Comparison of ENCODE assay signal across 29 cellular contexts in genomic region chr16:74140557-74140956, GRCh38.
"Had no signal": no experiment of that assay in that cellular context is flagged by ENCODE, and none has a peak within 500 bp of the region (broad histone marks: within the 10 kb centered on the region; RNA-seq: fewer than 3 reads in every experiment).

No MANE protein-coding gene starts in this region.

- FAIRE-seq: urothelium cell line had no signal

- H3K4me1 Mint-ChIP-seq: stimulated activated effector memory CD8-positive, alpha-beta T cell treated with anti-CD3 and anti-CD28 coated beads, Interleukin-12 subunit alpha, Interleukin-12 subunit beta, amount 100 ng/mL, for 72 hours; stimulated activated memory B cell treated with anti-CD40 and anti-IgM and Interleukin-4, amounts not matched to agents 10 μg/mL and 1 μg/mL and 100 μg/mL, for 72 hours; stimulated activated naive B cell treated with anti-CD40 and anti-IgM and Interleukin-4, amounts not matched to agents 10 μg/mL and 1 μg/mL and 100 μg/mL, for 72 hours; stimulated activated naive CD8-positive, alpha-beta T cell treated with anti-CD3 and anti-CD28 coated beads, Interleukin-15, amount 100 ng/mL, for 72 hours had no signal

- H3K27ac Mint-ChIP-seq: stimulated activated effector memory CD8-positive, alpha-beta T cell treated with anti-CD3 and anti-CD28 coated beads, Interleukin-12 subunit alpha, Interleukin-12 subunit beta, amount 100 ng/mL, for 72 hours; stimulated activated memory B cell treated with anti-CD40 and anti-IgM and Interleukin-4, amounts not matched to agents 10 μg/mL and 1 μg/mL and 100 μg/mL, for 72 hours; stimulated activated naive B cell treated with anti-CD40 and anti-IgM and Interleukin-4, amounts not matched to agents 10 μg/mL and 1 μg/mL and 100 μg/mL, for 72 hours; stimulated activated naive CD8-positive, alpha-beta T cell treated with anti-CD3 and anti-CD28 coated beads, Interleukin-15, amount 100 ng/mL, for 72 hours; stimulated activated naive CD8-positive, alpha-beta T cell treated with anti-CD3 and anti-CD28 coated beads, Interleukin-15, Interleukin-2, amounts not matched to agents 100 ng/mL and 50 ng/mL, for 24 hours; type B pancreatic cell had no signal

- H3K27me3 ChIP-seq: stomach, suprapubic skin, testis, thyroid gland, tibial artery, tibial nerve, transverse colon, upper lobe of left lung, upper lobe of right lung, uterus, vagina had no signal

- H3K36me3 Mint-ChIP-seq: stimulated activated effector memory CD8-positive, alpha-beta T cell treated with anti-CD3 and anti-CD28 coated beads, Interleukin-12 subunit alpha, Interleukin-12 subunit beta, amount 100 ng/mL, for 72 hours; stimulated activated memory B cell treated with anti-CD40 and anti-IgM and Interleukin-4, amounts not matched to agents 10 μg/mL and 1 μg/mL and 100 μg/mL, for 72 hours; stimulated activated naive B cell treated with anti-CD40 and anti-IgM and Interleukin-4, amounts not matched to agents 10 μg/mL and 1 μg/mL and 100 μg/mL, for 72 hours; type B pancreatic cell had no signal

- H3K27me3 Mint-ChIP-seq: stimulated activated memory B cell treated with anti-CD40 and anti-IgM and Interleukin-4, amounts not matched to agents 10 μg/mL and 1 μg/mL and 100 μg/mL, for 72 hours; stimulated activated naive CD8-positive, alpha-beta T cell treated with anti-CD3 and anti-CD28 coated beads, Interleukin-15, amount 100 ng/mL, for 72 hours; type B pancreatic cell had no signal

- H3K4me3 ChIP-seq: stomach, suprapubic skin, testis, thoracic aorta, thyroid gland, tibial artery, tibial nerve, transverse colon, upper lobe of left lung, upper lobe of right lung, uterus, vagina had no signal

- H3K9me3 ChIP-seq: testis, thyroid gland, transverse colon, upper lobe of right lung, uterus, vagina had no signal

- DNase-seq: stimulated activated CD4-positive, alpha-beta T cell treated with anti-CD3 and anti-CD28 coated beads, Interleukin-2, amount 100 ng/mL, for 48 hours; stimulated activated CD4-positive, alpha-beta T cell treated with anti-CD3 and anti-CD28 coated beads, Interleukin-4, amount 100 ng/mL, for 1 hour; stimulated activated CD4-positive, alpha-beta T cell treated with anti-CD3 and anti-CD28 coated beads, Interleukin-4, amount 100 ng/mL, for 24 hours; stimulated activated CD4-positive, alpha-beta T cell treated with anti-CD3 and anti-CD28 coated beads, Interleukin-4, amount 100 ng/mL, for 4 hours; stimulated activated CD8-positive, alpha-beta memory T cell treated with anti-CD3 and anti-CD28 coated beads, Interleukin-4, amount 100 ng/mL, for 48 hours; stimulated activated naive B cell treated with anti-CD40 and anti-IgM and Interleukin-4, amounts not matched to agents 10 μg/mL and 1 μg/mL and 100 μg/mL, for 72 hours; stimulated activated naive CD4-positive, alpha-beta T cell; stimulated activated naive CD4-positive, alpha-beta T cell treated with Interleukin-2 at 50 U/mL for 16 hours; stimulated activated naive CD8-positive, alpha-beta T cell treated with anti-CD3 and anti-CD28 coated beads, Interleukin-15, amount 100 ng/mL, for 72 hours; stimulated activated naive CD8-positive, alpha-beta T cell treated with anti-CD3 and anti-CD28 coated beads, Interleukin-15, Interleukin-2, amounts not matched to agents 100 U/mL and 50 U/mL, for 24 hours; stomach; substantia nigra; testis; thyroid gland; tibial artery; transverse colon; trophoblast cell; upper lobe of left lung; upper lobe of right lung; uterus had no signal

- H3K36me3 ChIP-seq: stomach, suprapubic skin, thoracic aorta, thyroid gland, tibial artery, tibial nerve, transverse colon, upper lobe of left lung, upper lobe of right lung, uterus, vagina had no signal

- H3K27ac ChIP-seq: stomach, suprapubic skin, testis, thoracic aorta, thyroid gland, tibial artery, tibial nerve, transverse colon, upper lobe of left lung, upper lobe of right lung, uterus, vagina had no signal

- ATAC-seq: stimulated activated effector memory CD8-positive, alpha-beta T cell treated with anti-CD3 and anti-CD28 coated beads, Interleukin-12 subunit alpha, Interleukin-12 subunit beta, amount 100 ng/mL, for 72 hours; stimulated activated memory B cell treated with anti-CD40 and anti-IgM and Interleukin-4, amounts not matched to agents 10 μg/mL and 1 μg/mL and 100 μg/mL, for 72 hours; stimulated activated naive B cell treated with anti-CD40 and anti-IgM and Interleukin-4, amounts not matched to agents 10 μg/mL and 1 μg/mL and 100 μg/mL, for 72 hours; stimulated activated naive CD8-positive, alpha-beta T cell treated with anti-CD3 and anti-CD28 coated beads, Interleukin-15, amount 100 ng/mL, for 72 hours; stimulated activated naive CD8-positive, alpha-beta T cell treated with anti-CD3 and anti-CD28 coated beads, Interleukin-15, Interleukin-2, amounts not matched to agents 100 U/mL and 50 U/mL, for 24 hours; upper lobe of right lung had no signal

- H3K4me1 ChIP-seq: suprapubic skin, testis, thyroid gland, tibial artery, tibial nerve, transverse colon, upper lobe of left lung, upper lobe of right lung, uterus, vagina had no signal

- H3K4me3 Mint-ChIP-seq: stimulated activated effector memory CD8-positive, alpha-beta T cell treated with anti-CD3 and anti-CD28 coated beads, Interleukin-12 subunit alpha, Interleukin-12 subunit beta, amount 100 ng/mL, for 72 hours; stimulated activated memory B cell treated with anti-CD40 and anti-IgM and Interleukin-4, amounts not matched to agents 10 μg/mL and 1 μg/mL and 100 μg/mL, for 72 hours; stimulated activated naive B cell treated with anti-CD40 and anti-IgM and Interleukin-4, amounts not matched to agents 10 μg/mL and 1 μg/mL and 100 μg/mL, for 72 hours; stimulated activated naive CD8-positive, alpha-beta T cell treated with anti-CD3 and anti-CD28 coated beads, Interleukin-15, amount 100 ng/mL, for 72 hours; stimulated activated naive CD8-positive, alpha-beta T cell treated with anti-CD3 and anti-CD28 coated beads, Interleukin-15, Interleukin-2, amounts not matched to agents 100 ng/mL and 50 ng/mL, for 24 hours; type B pancreatic cell had no signal

- H3K9me3 Mint-ChIP-seq: type B pancreatic cell had no signal
